ENCODE assay signal across 11 cellular contexts in the genomic region with DNA sequence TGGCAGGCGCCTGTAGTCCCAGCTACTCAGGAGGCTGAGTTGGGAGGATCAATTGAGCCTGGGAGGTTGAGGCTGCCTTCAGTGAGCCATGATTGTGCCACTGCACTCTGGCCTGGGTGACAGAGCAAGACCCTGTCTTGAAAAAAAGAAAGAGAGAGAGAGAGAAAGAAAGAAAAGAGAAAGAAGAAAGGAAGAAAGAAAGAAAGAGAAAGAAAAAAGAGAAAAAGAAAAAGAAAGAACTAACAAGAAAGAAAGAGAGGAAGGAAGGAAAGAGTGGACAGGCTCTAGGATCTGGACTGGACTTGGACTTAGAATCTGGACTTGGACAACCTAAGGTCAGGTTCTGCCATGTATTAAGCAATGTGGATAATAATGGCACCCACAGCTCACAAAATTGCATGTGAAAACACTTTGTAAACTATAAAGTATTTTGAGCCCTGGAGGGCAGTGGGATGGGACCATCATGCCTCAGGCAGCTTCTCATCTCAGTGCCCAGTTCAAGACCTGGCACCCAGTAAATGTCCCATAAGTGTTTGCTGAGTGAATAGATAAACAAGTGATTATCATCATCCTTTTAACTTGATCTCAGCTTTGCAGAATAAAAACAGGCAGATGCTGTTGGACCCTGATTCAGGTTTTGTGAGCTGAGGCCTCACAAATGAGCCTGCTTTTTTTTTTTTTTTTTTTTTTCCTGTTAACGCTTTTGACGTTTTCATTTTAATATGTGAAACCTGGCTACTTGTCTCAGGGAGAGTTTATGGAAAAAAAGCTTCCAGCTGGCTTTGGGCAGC. TPM values are rescaled to one million over a fixed set of nuclear protein-coding genes. Genes with fewer than 3 reads are reported as not detected.
DNase-seq lines count a peak whose midpoint lies in the region; ATAC-seq and TF ChIP-seq lines count a peak whose summit lies in the region.
"Had no signal": no experiment of that assay in that cellular context is flagged by ENCODE, and none has a peak within 500 bp of the region (broad histone marks: within the 10 kb centered on the region; RNA-seq: fewer than 3 reads in every experiment).

No MANE protein-coding gene starts in this region.

- H2AFZ ChIP-seq in OCI-LY7 (ENCODE audit: low read length): peak overlapping the region; percentile 65; the same call in 1 of the 2 replicates

- no peaks in the 10 kb centered on the region for H3K79me2 ChIP-seq in OCI-LY7 (ENCODE audit: insufficient read depth, low read depth, low read length)

- no peaks in the 10 kb centered on the region for H3K9me3 Mint-ChIP-seq in activated T-cell treated with anti-CD3 and anti-CD28 coated beads, Interleukin-2, amount 50 U/mL, for 24 hours
- H3K9me3 Mint-ChIP-seq: neural crest cell had no signal

- CTCF ChIA-PET in OCI-LY7 (lab: Charles Lee; ENCODE audit: unreplicated experiment): interaction anchor here (0.7 to 1.2 kb wide), 3 partner anchors 40 to 46 kb away, joined by 3 to 4 read pairs (median 3); no protein-coding TSS in a partner anchor

- TF ChIP-seq CTCF in OCI-LY7 (conservative IDR thresholded peaks at IDR 0.05; ENCODE audit: low read length): no peak
- no peak for TF ChIP-seq CTCF in esophagus muscularis mucosa (IDR thresholded peaks at IDR 0.05)

- H3K4me3 ChIP-seq in OCI-LY7 (ENCODE audit: low read depth, low read length, poor library complexity, severe bottlenecking) (no peak overlapping the region), esophagus muscularis mucosa (no peak overlapping the region), stomach smooth muscle (ENCODE audit: low read length in 2 of 2) (no peak overlapping the region)

- DNase-seq in activated T-cell treated with anti-CD3 and anti-CD28 coated beads, Interleukin-2, amount 50 U/mL, for 24 hours: no peak
- no peak for DNase-seq in activated T-cell treated with anti-CD3 and anti-CD28 coated beads, Interleukin-2, amount 50 U/mL, for 48 hours
- DNase-seq in OCI-LY7 (ENCODE audit: low spot score) (no peak), esophagus muscularis mucosa (ENCODE audit: extremely low spot score) (no peak), AG08395 (ENCODE audit: low spot score) (no peak)
- no peak for DNase-seq in stimulated activated CD8-positive, alpha-beta memory T cell treated with anti-CD3 and anti-CD28 coated beads, Interleukin-4, amount 100 ng/mL, for 48 hours
- DNase-seq: NCI-H526, T1000 had no signal

- TF ChIP-seq POLR2A in esophagus muscularis mucosa (IDR thresholded peaks at IDR 0.05; ENCODE audit: low read depth): no peak

- POLR2A ChIA-PET in OCI-LY7 (lab: Charles Lee): interaction anchor here (0.9 to 16.9 kb wide), 7 partner anchors 10 to 153 kb away, joined by 3 to 372 read pairs (median 5); a partner anchor contains a TSS

- ATAC-seq in HG03520 (IDR thresholded peaks at IDR 0.05; ENCODE audit: unreplicated experiment): no peak

- WGBS in esophagus muscularis mucosa: 75% methylated on average over 3 of the region's 3 CpGs

- H3K4me1 Mint-ChIP-seq in activated T-cell treated with anti-CD3 and anti-CD28 coated beads, Interleukin-2, amount 50 U/mL, for 24 hours (ENCODE audit: low read depth): peaks cover 83% of the 10 kb centered on the region

- no TSS peak for BruUV-seq in OCI-LY7 (replicated peaks; lab: Mats Ljungman, UMichigan)

- no peaks in the 10 kb centered on the region for H3K36me3 ChIP-seq in OCI-LY7 (ENCODE audit: insufficient read depth, low read length)
- H3K36me3 ChIP-seq in esophagus muscularis mucosa: no peaks in the 10 kb centered on the region
- H3K36me3 ChIP-seq in stomach smooth muscle (ENCODE audit: control insufficient read depth in 2 of 2, insufficient read depth in 2 of 2, low read length in 2 of 2): no peaks in the 10 kb centered on the region

- peak overlapping the region; percentile 92 for H3K27ac Mint-ChIP-seq in activated T-cell treated with anti-CD3 and anti-CD28 coated beads, Interleukin-2, amount 50 U/mL, for 24 hours

- no peaks in the 10 kb centered on the region for H4K20me1 ChIP-seq in OCI-LY7 (ENCODE audit: insufficient read depth, low read length)

- H3K4me1 ChIP-seq in OCI-LY7 (ENCODE audit: insufficient read depth, low read length, poor library complexity, severe bottlenecking): peaks cover 93% of the 10 kb centered on the region
- peaks cover 9 to 38% (median 30%) of the 10 kb centered on the region in 4 donors for H3K4me1 ChIP-seq in esophagus muscularis mucosa
- H3K4me1 ChIP-seq in stomach smooth muscle (ENCODE audit: control insufficient read depth, insufficient read depth, low read length): peaks cover 18% of the 10 kb centered on the region

- no peaks in the 10 kb centered on the region for H3K27me3 ChIP-seq in esophagus muscularis mucosa
- no peaks in the 10 kb centered on the region for H3K27me3 ChIP-seq in stomach smooth muscle (ENCODE audit: control insufficient read depth in 1 of 2, insufficient read depth in 2 of 2, low read length in 2 of 2)

- H3K27ac ChIP-seq in OCI-LY7 (ENCODE audit: low read depth, low read length, poor library complexity, severe bottlenecking) (peak overlapping the region; percentile 98), esophagus muscularis mucosa (replicated peaks in 1 of 4) (peak overlapping the region; percentile 59 to 68 (median 65)), stomach smooth muscle (ENCODE audit: low read length) (peak overlapping the region; percentile 67)

- peak overlapping the region; percentile 69 for H3K4me2 ChIP-seq in OCI-LY7 (ENCODE audit: low read length)

- H3K9ac ChIP-seq in stomach smooth muscle (ENCODE audit: low read length in 2 of 2): no peak overlapping the region

- H3K36me3 Mint-ChIP-seq in activated T-cell treated with anti-CD3 and anti-CD28 coated beads, Interleukin-2, amount 50 U/mL, for 24 hours (ENCODE audit: low read depth): peaks cover 5% of the 10 kb centered on the region

- intact Hi-C loops in OCI-LY7 (cut with micrococcal nuclease; ENCODE audit: unreplicated experiment): loop anchor here (5.0 kb wide), 1 partner anchor 182 kb away; a partner anchor contains a TSS
- intact Hi-C loops in esophagus muscularis mucosa (cut with DNase I): no loop called here

- no peak for TF ChIP-seq EP300 in esophagus muscularis mucosa (IDR thresholded peaks at IDR 0.05)

- no peaks in the 10 kb centered on the region for H3K27me3 Mint-ChIP-seq in activated T-cell treated with anti-CD3 and anti-CD28 coated beads, Interleukin-2, amount 50 U/mL, for 24 hours

- H3K9me3 ChIP-seq in OCI-LY7 (ENCODE audit: low read length): no peaks in the 10 kb centered on the region
- no peaks in the 10 kb centered on the region for H3K9me3 ChIP-seq in esophagus muscularis mucosa
- no peaks in the 10 kb centered on the region for H3K9me3 ChIP-seq in stomach smooth muscle (ENCODE audit: control insufficient read depth in 2 of 2, low read length in 2 of 2)

- H3K4me3 Mint-ChIP-seq in activated T-cell treated with anti-CD3 and anti-CD28 coated beads, Interleukin-2, amount 50 U/mL, for 24 hours: peak overlapping the region; percentile 70
- H3K4me3 Mint-ChIP-seq: neural crest cell had no signal

- no peaks in the 10 kb centered on the region for H3K9me2 ChIP-seq in OCI-LY7 (ENCODE audit: insufficient read depth, low read length)

RNA-seq across cellular contexts. Expression of a gene that starts 12.8 kb away (rescaled TPM):
- 102 and 108 TPM in 2 replicates for total RNA-seq in OCI-LY7 (2014; rRNA removed; shearing (Covaris generic))
- total RNA-seq in OCI-LY7 (2022) (211 and 214 TPM in 2 replicates), esophagus muscularis mucosa (10 to 100 TPM; 36.4 to 57.7 (median 47.8) TPM)

RNA-seq across cellular contexts. Expression of a gene that starts 36.8 kb away (rescaled TPM):
- 23.7 and 24.2 TPM in 2 replicates for total RNA-seq in OCI-LY7 (2014; rRNA removed; shearing (Covaris generic))
- 40.3 and 50.5 TPM in 2 replicates for total RNA-seq in OCI-LY7 (2022)
- 1 to 10 TPM; 4.0 to 7.4 (median 5.5) TPM for total RNA-seq in esophagus muscularis mucosa

RNA-seq across cellular contexts. Expression of a gene that starts 47.1 kb away (rescaled TPM):
- 10.0 and 12.0 TPM in 2 replicates for total RNA-seq in OCI-LY7 (2014; rRNA removed; shearing (Covaris generic))
- total RNA-seq in OCI-LY7 (2022) (33.3 and 36.8 TPM in 2 replicates), esophagus muscularis mucosa (10 to 100 TPM; 22.0 to 30.7 (median 25.8) TPM)
